ENCODE assay signal across 1 cellular context in the genomic region with DNA sequence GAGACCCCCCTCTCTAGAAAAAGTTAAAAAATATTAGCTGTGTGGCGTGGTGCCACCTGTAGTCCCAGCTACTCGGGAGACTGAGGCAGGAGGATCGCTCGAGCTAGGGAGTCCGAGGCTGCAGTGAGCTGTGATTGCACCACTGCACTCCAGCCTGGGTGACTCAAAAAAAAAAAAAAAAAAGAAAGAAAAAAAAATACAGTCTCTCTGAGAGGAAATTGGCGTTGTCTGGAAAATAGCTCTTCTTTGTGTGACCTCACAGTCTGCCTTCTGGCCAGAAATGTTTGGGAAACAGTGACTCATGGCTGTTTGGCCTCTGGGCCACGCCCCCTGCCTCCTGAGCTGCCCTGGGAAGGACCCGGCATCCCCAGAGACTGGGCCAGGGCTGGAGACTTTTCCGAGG.
TF ChIP-seq lines count a peak whose summit lies in the region.

No MANE protein-coding gene starts in this region.

TF ChIP-seq in A549, 52 proteins besides CTCF, POLR2A, EP300 and RAD21 (continued from another document):
- TF ChIP-seq KDM1A (IDR thresholded peaks at IDR 0.05; ENCODE audit: low read depth) (no peak), ZFP36 (IDR thresholded peaks at IDR 0.05; ENCODE audit: borderline replicate concordance, partially characterized antibody) (no peak), SREBF2 (IDR thresholded peaks at IDR 0.05) (no peak)
